ENCODE assay signal across 8 cellular contexts in genomic region chr1:225923381-225923691, GRCh38. TPM values are rescaled to one million over a fixed set of nuclear protein-coding genes. Genes with fewer than 3 reads are reported as not detected.
DNase-seq lines count a peak whose midpoint lies in the region; ATAC-seq and TF ChIP-seq lines count a peak whose summit lies in the region.

No MANE protein-coding gene starts in this region.

- H3K27ac ChIP-seq in sigmoid colon, result peak overlapping the region; percentile 90 to 96 (median 93)

- peaks cover 51 to 60% (median 56%) of the 10 kb centered on the region in 3 donors for H3K4me1 Mint-ChIP-seq in T-cell

- no peaks in the 10 kb centered on the region for H3K9me3 ChIP-seq in sigmoid colon

- peak overlapping the region; percentile 91 for H3K4me3 ChIP-seq in GM12864 (ENCODE audit: low read depth, low read length)
- H3K4me3 ChIP-seq in sigmoid colon, result peak overlapping the region; percentile 72 to 96 (median 79)

- H3K36me3 Mint-ChIP-seq in T-cell, result peaks cover 7% of the 10 kb centered on the region

- H3K27me3 Mint-ChIP-seq in T-cell, result no peaks in the 10 kb centered on the region

- peak overlapping the region; percentile 93 to 95 for H3K27ac Mint-ChIP-seq in T-cell

- no peak for ATAC-seq in T-cell (replicated peaks in 1 of 4)
- no peak for ATAC-seq in HG03045 (IDR thresholded peaks at IDR 0.05; ENCODE audit: unreplicated experiment)
- no peak for ATAC-seq in HG03571 (IDR thresholded peaks at IDR 0.05; ENCODE audit: unreplicated experiment)
- ATAC-seq in GM19324 (IDR thresholded peaks at IDR 0.05; ENCODE audit: low FRiP score, unreplicated experiment), result no peak

- H3K4me1 ChIP-seq in sigmoid colon, result peaks cover 0 to 37% (median 34%) of the 10 kb centered on the region in 4 donors

- H3K36me3 ChIP-seq in sigmoid colon, result peaks cover 0 to 24% (median 10%) of the 10 kb centered on the region in 4 donors

- WGBS in sigmoid colon, 2 donors, result 0 to 2% methylated on average over 8 of the region's 8 CpGs

- no peaks in the 10 kb centered on the region for H3K9me3 Mint-ChIP-seq in T-cell

- TF ChIP-seq POLR2A in sigmoid colon (IDR thresholded peaks at IDR 0.05), result no peak

- POLR2A ChIA-PET in T-cell (lab: Charles Lee), result interaction anchor here (0.6 to 1.7 kb wide), 7 partner anchors 26 to 146 kb away, joined by 3 to 9 read pairs (median 4); partner anchors contain the start of gene SDE2 (in 1 of the 2)

- peak overlapping the region; percentile 92 to 95 (median 93) for H3K4me3 Mint-ChIP-seq in T-cell

- no peak for TF ChIP-seq EP300 in sigmoid colon (IDR thresholded peaks at IDR 0.05)

- DNase-seq in GM12864 (ENCODE audit: low read depth), result no peak
- no peak for DNase-seq in T-cell
- DNase-seq in glomerular visceral epithelial cell (ENCODE audit: extremely low spot score), result peak; percentile 20
- no peak for DNase-seq in sigmoid colon
- DNase-seq in Ammon's horn (ENCODE audit: low spot score), result no peak

- CTCF ChIA-PET in T-cell (lab: Charles Lee), result interaction anchor here in 1 of 2 donors (0.6 to 1.4 kb wide), 5 partner anchors 12 to 145 kb away, joined by 3 to 10 read pairs (median 3); partner anchors contain the start of gene SRP9

- intact Hi-C loops in sigmoid colon (cut with DNase I), result loop anchor here (5.0 kb wide), 4 partner anchors 54 to 496 kb away; partner anchors contain the start of genes H3-3A, LBR and SRP9

- no peak for TF ChIP-seq CTCF in GM12864 (IDR thresholded peaks at IDR 0.05; ENCODE audit: low read depth, low read length, missing control alignments)
- TF ChIP-seq CTCF in sigmoid colon (IDR thresholded peaks at IDR 0.05), result no peak

- no peaks in the 10 kb centered on the region for H3K27me3 ChIP-seq in sigmoid colon

RNA-seq across cellular contexts. Expression of gene PYCR2, which starts 0.7 kb away (rescaled TPM):
- 100 to 1,000 TPM in 3 of 5 donors, 10 to 100 TPM in 2; 54.4 to 138 (median 126) TPM for total RNA-seq in T-cell
- total RNA-seq in sigmoid colon, result 10 to 100 TPM; 31.0 to 40.5 (median 34.0) TPM
- polyA plus RNA-seq in sigmoid colon, result 10 to 100 TPM; 33.8 to 74.4 (median 36.0) TPM

RNA-seq across cellular contexts. Expression of gene LEFTY2, which starts 17.7 kb away (rescaled TPM):
- total RNA-seq in T-cell, result under 1 TPM in 1 of 5 donors, not detected in 4; 0.16 TPM
- total RNA-seq in sigmoid colon, result 1 to 10 TPM in 2 of 4 donors, under 1 TPM in 1, not detected in 1; 0.71 to 5.0 (median 1.1) TPM
- polyA plus RNA-seq in sigmoid colon, result 10 to 100 TPM in 1 of 3 donors, not detected in 2; 15.6 TPM

RNA-seq across cellular contexts. Expression of gene LEFTY1, which starts 34.4 kb away (rescaled TPM):
- under 1 TPM; 0.23 to 0.63 (median 0.35) TPM for total RNA-seq in T-cell
- not detected for total RNA-seq in sigmoid colon
- polyA plus RNA-seq in sigmoid colon, result 100 to 1,000 TPM in 1 of 3 donors, 10 to 100 TPM in 2; 14.4 to 120 (median 46.2) TPM

RNA-seq across cellular contexts. Expression of gene TMEM63A, which starts 41.2 kb away (rescaled TPM):
- total RNA-seq in T-cell (100 to 1,000 TPM; 332 to 473 (median 390) TPM), sigmoid colon (10 to 100 TPM; 25.3 to 94.4 (median 36.9) TPM)
- 100 to 1,000 TPM in 1 of 3 donors, 1 to 10 TPM in 2; 3.0 to 103 (median 5.5) TPM for polyA plus RNA-seq in sigmoid colon
